In genomic region chr1:200890818-200891773, GRCh38 we compare ENCODE assay signal across 1 cellular context.
A peak's percentile ranks its signal among the peaks of the same experiment; 100 is the strongest.
TF ChIP-seq lines count a peak whose summit lies in the region.

No MANE protein-coding gene starts in this region.

TF ChIP-seq in HepG2, 621 proteins besides CTCF, POLR2A, EP300 and RAD21 (continues in another document):
- TF ChIP-seq ZNF263 (CRISPR knock-in tag; IDR thresholded peaks at IDR 0.05) (peak; percentile 95), MAZ (IDR thresholded peaks at IDR 0.05; ENCODE audit: borderline replicate concordance, low read depth, low read length) (no peak), MAZ (CRISPR knock-in tag; IDR thresholded peaks at IDR 0.05; ENCODE audit: low read depth) (peak; percentile 75), RBFOX2 (IDR thresholded peaks at IDR 0.05; ENCODE audit: low read depth, low read length) (peak; percentile 84), ZBTB42 (CRISPR knock-in tag; IDR thresholded peaks at IDR 0.05) (peak; percentile 68; the same call in 1 of the 2 replicates), ZKSCAN8 (CRISPR knock-in tag; IDR thresholded peaks at IDR 0.05; ENCODE audit: borderline replicate concordance) (peak; percentile 98), ZNF335 (CRISPR knock-in tag; IDR thresholded peaks at IDR 0.05) (no peak), KDM3A (CRISPR knock-in tag; IDR thresholded peaks at IDR 0.05; ENCODE audit: low read depth) (0 out of 2 replicates have a peak, but pooled peaks have one; percentile 10), WIZ (CRISPR knock-in tag; IDR thresholded peaks at IDR 0.05) (peak; percentile 76; the same call in 1 of the 2 replicates), ZNF274 (CRISPR knock-in tag; IDR thresholded peaks at IDR 0.05) (peak; percentile 85; the same call in 1 of the 2 replicates), TMF1 (CRISPR knock-in tag; IDR thresholded peaks at IDR 0.05; ENCODE audit: low read depth) (0 out of 2 replicates have a peak, but pooled peaks have one; percentile 38), POGK (CRISPR knock-in tag; conservative IDR thresholded peaks at IDR 0.05) (peak; percentile 64), RCOR2 (CRISPR knock-in tag; IDR thresholded peaks at IDR 0.05) (peak; percentile 80), CHCHD3 (CRISPR knock-in tag; IDR thresholded peaks at IDR 0.05) (0 out of 2 replicates have a peak, but pooled peaks have one; percentile 51), MED1 (CRISPR knock-in tag; IDR thresholded peaks at IDR 0.05) (0 out of 2 replicates have a peak, but pooled peaks have one; percentile 8), ZMYM4 (CRISPR knock-in tag; IDR thresholded peaks at IDR 0.05) (no peak; the same call in 1 of the 2 replicates), ZNF781 (CRISPR knock-in tag; IDR thresholded peaks at IDR 0.05; ENCODE audit: borderline replicate concordance, not compliant biosample characterization) (peak; percentile 42), ZBED4 (CRISPR knock-in tag; IDR thresholded peaks at IDR 0.05; ENCODE audit: borderline replicate concordance) (peak; percentile 65; the same call in 1 of the 2 replicates), ZSCAN22 (CRISPR knock-in tag; IDR thresholded peaks at IDR 0.05) (no peak), FOXJ3 (CRISPR knock-in tag; IDR thresholded peaks at IDR 0.05; ENCODE audit: borderline replicate concordance) (no peak; the same call in 1 of the 2 replicates), BORCS8-MEF2B (CRISPR knock-in tag; IDR thresholded peaks at IDR 0.05) (peak; percentile 16; the same call in 1 of the 2 replicates), KMT2B (CRISPR knock-in tag; IDR thresholded peaks at IDR 0.05) (0 out of 2 replicates have a peak, but pooled peaks have one; percentile 35), KLF6 (CRISPR knock-in tag; IDR thresholded peaks at IDR 0.05) (0 out of 2 replicates have a peak, but pooled peaks have one; percentile 26), ZNF564 (CRISPR knock-in tag; IDR thresholded peaks at IDR 0.05) (peak; percentile 47; the same call in 1 of the 2 replicates), HMGXB3 (CRISPR knock-in tag; IDR thresholded peaks at IDR 0.05; ENCODE audit: borderline replicate concordance) (peak; percentile 15; the same call in 1 of the 2 replicates), ZBTB38 (CRISPR knock-in tag; IDR thresholded peaks at IDR 0.05) (peak; percentile 17; the same call in 1 of the 2 replicates), ZNF280D (CRISPR knock-in tag; IDR thresholded peaks at IDR 0.05) (peak; percentile 69; the same call in 1 of the 2 replicates), GPN1 (CRISPR knock-in tag; IDR thresholded peaks at IDR 0.05; ENCODE audit: borderline replicate concordance) (no peak), ZNF792 (CRISPR knock-in tag; IDR thresholded peaks at IDR 0.05) (0 out of 2 replicates have a peak, but pooled peaks have one; percentile 11), PHF8 (CRISPR knock-in tag; IDR thresholded peaks at IDR 0.05) (peak; percentile 56; the same call in 1 of the 2 replicates), ZNF230 (CRISPR knock-in tag; IDR thresholded peaks at IDR 0.05) (no peak), KAT8 (CRISPR knock-in tag; IDR thresholded peaks at IDR 0.05) (peak; percentile 14; the same call in 1 of the 2 replicates), ZNF574 (CRISPR knock-in tag; IDR thresholded peaks at IDR 0.05) (peak; percentile 50; the same call in 1 of the 2 replicates), TARDBP (CRISPR knock-in tag; IDR thresholded peaks at IDR 0.05) (peak; percentile 37; the same call in 1 of the 2 replicates), CBFB (CRISPR knock-in tag; IDR thresholded peaks at IDR 0.05) (0 out of 2 replicates have a peak, but pooled peaks have one; percentile 4), SKI (IDR thresholded peaks at IDR 0.05; ENCODE audit: partially characterized antibody) (peak; percentile 74), ZBTB33 (CRISPR knock-in tag; IDR thresholded peaks at IDR 0.05) (peak; percentile 72; the same call in 1 of the 2 replicates), ZNF3 (CRISPR knock-in tag; IDR thresholded peaks at IDR 0.05) (peak; percentile 79; the same call in 1 of the 2 replicates), HOXA3 (CRISPR knock-in tag; IDR thresholded peaks at IDR 0.05) (peak; percentile 17; the same call in 1 of the 2 replicates), ZBTB3 (CRISPR knock-in tag; IDR thresholded peaks at IDR 0.05; ENCODE audit: borderline replicate concordance, low read depth) (no peak), ZNF343 (CRISPR knock-in tag; IDR thresholded peaks at IDR 0.05) (peak; percentile 34; the same call in 1 of the 2 replicates), ZNF138 (CRISPR knock-in tag; IDR thresholded peaks at IDR 0.05; ENCODE audit: low read depth) (no peak), ZNF414 (CRISPR knock-in tag; IDR thresholded peaks at IDR 0.05) (0 out of 2 replicates have a peak, but pooled peaks have one; percentile 40), ZNF782 (CRISPR knock-in tag; IDR thresholded peaks at IDR 0.05; ENCODE audit: borderline replicate concordance) (peak; percentile 62; the same call in 1 of the 2 replicates)
